Comparison of ENCODE assay signal across 8 cellular contexts in genomic region chr17:48908853-48909394, GRCh38. TPM values are rescaled to one million over a fixed set of nuclear protein-coding genes. Genes with fewer than 3 reads are reported as not detected.
DNase-seq lines count a peak whose midpoint lies in the region; ATAC-seq, FAIRE-seq and TF ChIP-seq lines count a peak whose summit lies in the region.

No MANE protein-coding gene starts in this region.

- H3K4me3 ChIP-seq in SJSA1 = peak overlapping the region; percentile 98
- H3K4me3 ChIP-seq in gastroesophageal sphincter = peak overlapping the region; percentile 84 to 91

- TF ChIP-seq POLR2A in gastroesophageal sphincter (IDR thresholded peaks at IDR 0.05) = no peak

- ATAC-seq in GM21786 (IDR thresholded peaks at IDR 0.05; ENCODE audit: unreplicated experiment) = peak; percentile 41
- peak; percentile 32 for ATAC-seq in gastroesophageal sphincter

- WGBS in gastroesophageal sphincter (ENCODE audit: low coverage in 1 of 2), 2 donors = 0 to 2% methylated on average over 7 to 18 of the region's 36 CpGs

- no peak for FAIRE-seq in D721Med (lab: Jason Lieb, UNC)

- no peak for TF ChIP-seq EP300 in gastroesophageal sphincter (IDR thresholded peaks at IDR 0.05)

- no peak for TF ChIP-seq CTCF in D721Med (IDR thresholded peaks at IDR 0.05; ENCODE audit: insufficient read depth, missing control alignments)
- TF ChIP-seq CTCF in gastroesophageal sphincter (IDR thresholded peaks at IDR 0.05) = no peak

- H3K36me3 ChIP-seq in SJSA1 (peaks cover 51% of the 10 kb centered on the region), gastroesophageal sphincter (peaks cover 0 to 31% of the 10 kb centered on the region in 2 donors)

- H3K9me3 ChIP-seq in SJSA1 (replicated peaks) (no peaks in the 10 kb centered on the region), gastroesophageal sphincter (no peaks in the 10 kb centered on the region)

- H3K4me1 ChIP-seq in SJSA1 (replicated peaks) (peaks cover 26% of the 10 kb centered on the region), gastroesophageal sphincter (peaks cover 5 to 48% (median 27%) of the 10 kb centered on the region in 3 donors)

- DNase-seq in D721Med (ENCODE audit: insufficient read length, low spot score) = peak; percentile 50
- peak; percentile 80 for DNase-seq in LHCN-M2 (ENCODE audit: low read depth)
- DNase-seq in SJSA1 (ENCODE audit: low read depth in 1 of 2, low spot score in 2 of 2) = peak; percentile 33 to 98
- DNase-seq in activated naive CD4-positive, alpha-beta T cell treated with Interleukin-2 at 50 U/mL for 16 hours = peak; percentile 90
- DNase-seq in nucleus accumbens (lab: John Stamatoyannopoulos, UW) = peak in 46 of 56 donors; percentile 3 to 81 (median 37)

- H3K27me3 ChIP-seq in SJSA1 (replicated peaks) = no peaks in the 10 kb centered on the region
- H3K27me3 ChIP-seq in gastroesophageal sphincter = no peaks in the 10 kb centered on the region

- peak overlapping the region; percentile 92 for H3K27ac ChIP-seq in SJSA1
- peak overlapping the region; percentile 67 to 94 (median 92) for H3K27ac ChIP-seq in gastroesophageal sphincter
- peak overlapping the region; percentile 92 for H3K27ac ChIP-seq in temporal lobe (ENCODE audit: low read depth, low read length)

RNA-seq across cellular contexts. Expression of gene UBE2Z, which starts 0.7 kb away (rescaled TPM):
- total RNA-seq in LHCN-M2 (2014; rRNA removed) (108 and 111 TPM in 2 replicates), gastroesophageal sphincter (10 to 100 TPM; 52.1 to 73.7 (median 60.4) TPM), temporal lobe (38.4 TPM)
- polyA plus RNA-seq in LHCN-M2 (2012) = 99.3 TPM
- total RNA-seq in SJSA1 (2014; rRNA removed; shearing (Covaris generic)) = 109 and 119 TPM in 2 replicates

RNA-seq across cellular contexts. Expression of gene ATP5MC1, which starts 16.3 kb away (rescaled TPM):
- total RNA-seq in LHCN-M2 (2014; rRNA removed) (193 and 197 TPM in 2 replicates), gastroesophageal sphincter (100 to 1,000 TPM in 1 of 4 donors, 10 to 100 TPM in 3; 65.0 to 112 (median 82.7) TPM), temporal lobe (19.2 TPM)
- 316 TPM for polyA plus RNA-seq in LHCN-M2 (2012)
- total RNA-seq in SJSA1 (2014; rRNA removed; shearing (Covaris generic)) = 212 and 215 TPM in 2 replicates

RNA-seq across cellular contexts. Expression of gene SNF8, which starts 35.7 kb away (rescaled TPM):
- 135 and 146 TPM in 2 replicates for total RNA-seq in LHCN-M2 (2014; rRNA removed)
- polyA plus RNA-seq in LHCN-M2 (2012) = 270 TPM
- 212 and 238 TPM in 2 replicates for total RNA-seq in SJSA1 (2014; rRNA removed; shearing (Covaris generic))
- 100 to 1,000 TPM in 1 of 4 donors, 10 to 100 TPM in 3; 74.3 to 127 (median 97.0) TPM for total RNA-seq in gastroesophageal sphincter
- total RNA-seq in temporal lobe = 32.0 TPM

RNA-seq across cellular contexts. Expression of gene GIP, which starts 59.5 kb away (rescaled TPM):
- total RNA-seq in LHCN-M2 (2014; rRNA removed) = not detected in 2 replicates
- polyA plus RNA-seq in LHCN-M2 (2012) = 1.2 TPM
- total RNA-seq in SJSA1 (2014; rRNA removed; shearing (Covaris generic)) = not detected in 2 replicates
- not detected for total RNA-seq in gastroesophageal sphincter
- total RNA-seq in temporal lobe = not detected

Comparison
In these comparisons a context has a peak if more than half of its experiments do, and no peak if none do; other contexts are left out.
1. Peak in every context shown above with its lines: DNase-seq, ATAC-seq, H3K4me3 ChIP-seq and H3K27ac ChIP-seq.
2. DNase-seq: peak in every context shown above with its lines; median percentile 90 in activated naive CD4-positive, alpha-beta T cell treated with Interleukin-2 at 50 U/mL for 16 hours; 80 in LHCN-M2; 66 in SJSA1; 50 in D721Med; 37 in nucleus accumbens.